ENCODE assay signal across 15 cellular contexts in genomic region chr17:4849011-4849536, GRCh38. TPM values are rescaled to one million over a fixed set of nuclear protein-coding genes. Genes with fewer than 3 reads are reported as not detected.
DNase-seq lines count a peak whose midpoint lies in the region; ATAC-seq and TF ChIP-seq lines count a peak whose summit lies in the region.
"Had no signal": no experiment of that assay in that cellular context is flagged by ENCODE, and none has a peak within 500 bp of the region (broad histone marks: within the 10 kb centered on the region; RNA-seq: fewer than 3 reads in every experiment).

No MANE protein-coding gene starts in this region.

- peak overlapping the region; percentile 22 for H4K5ac ChIP-seq in H9 (ENCODE audit: insufficient read length, low read depth, low read length)

- peak overlapping the region; percentile 87 to 98 (median 90) for H3K27ac Mint-ChIP-seq in H9
- H3K27ac Mint-ChIP-seq in naive thymus-derived CD4-positive, alpha-beta T cell = no peak overlapping the region
- H3K27ac Mint-ChIP-seq: activated CD4-positive, alpha-beta memory T cell treated with anti-CD3 and anti-CD28 coated beads, Interleukin-2, amount 10 ng/mL, durations not matched to agents 7 days and 5 days had no signal

- H3K4me1 Mint-ChIP-seq in H9 = peaks cover 62 to 64% of the 10 kb centered on the region in 2 experiments
- peaks cover 33 to 65% (median 43%) of the 10 kb centered on the region in 7 donors for H3K4me1 Mint-ChIP-seq in naive thymus-derived CD4-positive, alpha-beta T cell

- no peak for ATAC-seq in sciatic nerve
- no peak for ATAC-seq in naive thymus-derived CD4-positive, alpha-beta T cell
- ATAC-seq: HepG2 had no signal

- H4K20me1 ChIP-seq in H9 (ENCODE audit: control insufficient read depth, insufficient read depth, insufficient read length) = no peaks in the 10 kb centered on the region

- peaks cover 0 to 7% (median 3%) of the 10 kb centered on the region in 4 donors for H3K36me3 ChIP-seq in stomach
- H3K36me3 ChIP-seq in SJCRH30 = no peaks in the 10 kb centered on the region
- peaks cover 0 to 8% (median 0%) of the 10 kb centered on the region in 3 experiments for H3K36me3 ChIP-seq in naive thymus-derived CD4-positive, alpha-beta T cell (ENCODE audit: control insufficient read depth in 2 of 3, insufficient read depth in 3 of 3, low read length in 3 of 3)
- H3K36me3 ChIP-seq: right atrium auricular region had no signal

- no peak overlapping the region for H2AFZ ChIP-seq in H9 (ENCODE audit: low read length)

- WGBS in H9 (ENCODE audit: extremely low coverage, insufficient read length, low lambda C conversion rate) = no CpG with 5 or more reads among the region's 5 CpGs
- WGBS in stomach, 5 donors = 72 to 79% (median 77%) methylated on average over 5 of the region's 5 CpGs

- H3K4me3 ChIP-seq in stomach (no peak overlapping the region), SJCRH30 (no peak overlapping the region)
- no peak overlapping the region for H3K4me3 ChIP-seq in naive thymus-derived CD4-positive, alpha-beta T cell (ENCODE audit: low read length)
- H3K4me3 ChIP-seq: right atrium auricular region had no signal

- no peak overlapping the region for H4K8ac ChIP-seq in H9 (replicated peaks; ENCODE audit: insufficient read length, low read depth, low read length)

- H2BK15ac ChIP-seq in H9 (ENCODE audit: low read depth, low read length) = no peak overlapping the region

- CTCF ChIA-PET in naive thymus-derived CD4-positive, alpha-beta T cell (lab: Charles Lee) = interaction anchor here (0.6 kb wide), 1 partner anchor 545 kb away, joined by 3 read pairs; no protein-coding TSS in a partner anchor

- intact Hi-C loops in stomach (cut with DNase I; ENCODE audit: low total_unique reads) = no loop called here
- intact Hi-C loops in sciatic nerve (cut with DNase I) = loop anchor here (5.0 kb wide), 1 partner anchor 33 kb away; no protein-coding TSS in a partner anchor
- intact Hi-C loops in naive thymus-derived CD4-positive, alpha-beta T cell (cut with micrococcal nuclease) = no loop called here

- H3K79me2 ChIP-seq in H9 (ENCODE audit: insufficient read depth, low read length) = peaks cover 8% of the 10 kb centered on the region; the same call in 1 of the 2 replicates

- H3K27ac ChIP-seq in H9 (ENCODE audit: insufficient read length, low read depth, low read length) (peak overlapping the region; percentile 29), stomach (peak overlapping the region in 4 of 5 donors; percentile 26 to 46 (median 30)), SJCRH30 (no peak overlapping the region)
- no peak overlapping the region for H3K27ac ChIP-seq in naive thymus-derived CD4-positive, alpha-beta T cell (ENCODE audit: low read depth, low read length)

- no peak overlapping the region for H2BK20ac ChIP-seq in H9 (ENCODE audit: low read depth, low read length, poor library complexity, severe bottlenecking)

- no peak overlapping the region for H2BK120ac ChIP-seq in H9 (ENCODE audit: low read depth, low read length, poor library complexity, severe bottlenecking)

- peaks cover 2% of the 10 kb centered on the region for H3K79me1 ChIP-seq in H9 (ENCODE audit: insufficient read depth, low read depth, low read length, poor library complexity, severe bottlenecking)

- H3K23me2 ChIP-seq in H9 (ENCODE audit: insufficient read length, low read depth, low read length, poor library complexity, severe bottlenecking) = no peaks in the 10 kb centered on the region

- no peak for TF ChIP-seq POLR2A in stomach (IDR thresholded peaks at IDR 0.05)

- H3K27me3 ChIP-seq in H9 (ENCODE audit: insufficient read depth, low read length) (no peaks in the 10 kb centered on the region; the same call in 1 of the 2 replicates), stomach (no peaks in the 10 kb centered on the region), SJCRH30 (no peaks in the 10 kb centered on the region)
- H3K27me3 ChIP-seq in naive thymus-derived CD4-positive, alpha-beta T cell (ENCODE audit: control insufficient read depth in 2 of 2, insufficient read depth in 2 of 2, low read length in 2 of 2) = no peaks in the 10 kb centered on the region
- H3K27me3 ChIP-seq: right atrium auricular region had no signal

- no peaks in the 10 kb centered on the region for H3K9me3 Mint-ChIP-seq in H9
- H3K9me3 Mint-ChIP-seq in naive thymus-derived CD4-positive, alpha-beta T cell = peaks cover 0 to 8% (median 5%) of the 10 kb centered on the region in 11 donors

- H3K4ac ChIP-seq in H9 (ENCODE audit: low read depth, low read length) = no peak overlapping the region

- peak overlapping the region; percentile 36 for H2BK5ac ChIP-seq in H9 (ENCODE audit: insufficient read length, low read length)

- H3K23ac ChIP-seq in H9 (ENCODE audit: insufficient read length, low read depth, low read length) = no peak overlapping the region

- no peak for TF ChIP-seq EP300 in stomach (IDR thresholded peaks at IDR 0.05)

- H3K27me3 Mint-ChIP-seq in H9 (ENCODE audit: low read depth) = no peaks in the 10 kb centered on the region
- H3K27me3 Mint-ChIP-seq in naive thymus-derived CD4-positive, alpha-beta T cell = no peaks in the 10 kb centered on the region
- H3K27me3 Mint-ChIP-seq: activated CD4-positive, alpha-beta memory T cell treated with anti-CD3 and anti-CD28 coated beads, Interleukin-2, amount 10 ng/mL, durations not matched to agents 7 days and 5 days had no signal

- H3T11ph ChIP-seq in H9 (ENCODE audit: low read length) = no peak overlapping the region

- no peak overlapping the region for H3K4me3 Mint-ChIP-seq in H9
- no peak overlapping the region for H3K4me3 Mint-ChIP-seq in naive thymus-derived CD4-positive, alpha-beta T cell
- H3K4me3 Mint-ChIP-seq: activated CD4-positive, alpha-beta memory T cell treated with anti-CD3 and anti-CD28 coated beads, Interleukin-2, amount 10 ng/mL, durations not matched to agents 7 days and 5 days; CD4-positive, CD25-positive, alpha-beta regulatory T cell had no signal

- H4K91ac ChIP-seq in H9 (ENCODE audit: insufficient read length, low read depth, low read length) = no peak overlapping the region

- H2BK12ac ChIP-seq in H9 (ENCODE audit: insufficient read length, low read depth, low read length) = no peak overlapping the region

- POLR2A ChIA-PET in naive thymus-derived CD4-positive, alpha-beta T cell (lab: Charles Lee) = no interaction called here

- H3K18ac ChIP-seq in H9 (ENCODE audit: insufficient read length, low read depth, low read length) = no peak overlapping the region

- no peak overlapping the region for H3K56ac ChIP-seq in H9 (ENCODE audit: insufficient read length, low read depth, low read length)

- no peak for TF ChIP-seq CTCF in H9 (conservative IDR thresholded peaks at IDR 0.05)
- TF ChIP-seq CTCF in stomach (IDR thresholded peaks at IDR 0.05) = no peak

- DNase-seq in H9 (peak; percentile 56), astrocyte of the hippocampus (ENCODE audit: low read depth, low spot score) (peak; percentile 44), islet precursor cell (peak; percentile 96), stomach (no peak), sciatic nerve (ENCODE audit: low spot score) (no peak), SJCRH30 (no peak), NCI-H146 treated with DMSO at 0.1 percent for 48 hours (lab: John Stamatoyannopoulos, UW; ENCODE audit: unreplicated experiment) (no peak)
- DNase-seq in naive thymus-derived CD4-positive, alpha-beta T cell = no peak
- DNase-seq: activated CD4-positive, alpha-beta memory T cell treated with anti-CD3 and anti-CD28 coated beads, Interleukin-2, amount 10 ng/mL, durations not matched to agents 7 days and 5 days; activated effector memory CD4-positive, alpha-beta T cell treated with Interleukin-2 at 50 U/mL for 16 hours; CD4-positive, CD25-positive, alpha-beta regulatory T cell; GF-D8; NCI-H524 treated with DMSO at 0.1 percent for 48 hours had no signal

- no peak overlapping the region for H3K9ac ChIP-seq in H9 (ENCODE audit: extremely low read depth, insufficient read length, low read length)

- no peaks in the 10 kb centered on the region for H3K9me3 ChIP-seq in H9 (ENCODE audit: control insufficient read depth, low read depth, low read length)
- H3K9me3 ChIP-seq in stomach = no peaks in the 10 kb centered on the region
- H3K9me3 ChIP-seq in SJCRH30 (replicated peaks) = no peaks in the 10 kb centered on the region
- H3K9me3 ChIP-seq in naive thymus-derived CD4-positive, alpha-beta T cell (ENCODE audit: control insufficient read depth in 2 of 3, low read length in 3 of 3) = no peaks in the 10 kb centered on the region
- H3K9me3 ChIP-seq: right atrium auricular region had no signal

- H3K4me1 ChIP-seq in H9 (ENCODE audit: insufficient read depth, low read length) (peaks cover 4% of the 10 kb centered on the region; the same call in 1 of the 2 replicates), stomach (peaks cover 10 to 63% (median 34%) of the 10 kb centered on the region in 4 donors), SJCRH30 (no peaks in the 10 kb centered on the region)
- H3K4me1 ChIP-seq in naive thymus-derived CD4-positive, alpha-beta T cell (ENCODE audit: control insufficient read depth in 2 of 2, insufficient read depth in 2 of 2, low read length in 2 of 2) = peaks cover 0 to 7% of the 10 kb centered on the region in 2 donors

- peak overlapping the region; percentile 24 for H3K4me2 ChIP-seq in H9 (ENCODE audit: insufficient read depth, insufficient read length, low read length)

- H3K36me3 Mint-ChIP-seq in H9 (ENCODE audit: insufficient read depth in 1 of 3, low read depth in 3 of 3) = peaks cover 0 to 3% (median 0%) of the 10 kb centered on the region in 3 experiments; a peak in 2 of 7 replicates
- H3K36me3 Mint-ChIP-seq in naive thymus-derived CD4-positive, alpha-beta T cell = peaks cover 0 to 35% (median 11%) of the 10 kb centered on the region in 5 donors

- H2AK5ac ChIP-seq in H9 (ENCODE audit: insufficient read length, low read length) = no peak overlapping the region

- H3K14ac ChIP-seq in H9 (ENCODE audit: insufficient read depth, low read length) = peak overlapping the region; percentile 68; the same call in 1 of the 2 replicates

RNA-seq across cellular contexts. Expression of gene MINK1, which starts 15.9 kb away (rescaled TPM):
- total RNA-seq in H9 (2021) (64.3 and 68.8 TPM in 2 replicates), stomach (100 to 1,000 TPM in 1 of 5 donors, 10 to 100 TPM in 4; 40.9 to 230 (median 49.6) TPM), sciatic nerve (95.0 TPM)
- 10 to 100 TPM; 24.6 to 57.1 (median 29.8) TPM for polyA plus RNA-seq in stomach
- 12.2 and 12.4 TPM in 2 replicates for total RNA-seq in SJCRH30 (2014; rRNA removed; shearing (Covaris generic))
- total RNA-seq in naive thymus-derived CD4-positive, alpha-beta T cell = 100 to 1,000 TPM in 4 of 5 experiments, 10 to 100 TPM in 1; 88.8 to 142 (median 125) TPM
- 10 to 100 TPM in 1 of 2 donors, 1 to 10 TPM in 1; 8.3 to 20.4 TPM for polyA plus RNA-seq in naive thymus-derived CD4-positive, alpha-beta T cell

RNA-seq across cellular contexts. Expression of gene PLD2, which starts 42.1 kb away (rescaled TPM):
- total RNA-seq in H9 (2021) = 63.3 and 66.6 TPM in 2 replicates
- 100 to 1,000 TPM in 2 of 5 donors, 10 to 100 TPM in 3; 14.5 to 123 (median 34.1) TPM for total RNA-seq in stomach
- polyA plus RNA-seq in stomach = 10 to 100 TPM; 10.3 to 28.7 (median 10.8) TPM
- 47.0 TPM for total RNA-seq in sciatic nerve
- 11.7 and 14.8 TPM in 2 replicates for total RNA-seq in SJCRH30 (2014; rRNA removed; shearing (Covaris generic))
- total RNA-seq in naive thymus-derived CD4-positive, alpha-beta T cell = 10 to 100 TPM; 22.9 to 42.7 (median 26.8) TPM
- polyA plus RNA-seq in naive thymus-derived CD4-positive, alpha-beta T cell = 1 to 10 TPM; 1.5 to 2.2 TPM

RNA-seq across cellular contexts. Expression of gene C17orf107, which starts 50.3 kb away (rescaled TPM):
- total RNA-seq in H9 (2021) = 4.0 and 4.4 TPM in 2 replicates
- total RNA-seq in stomach = 1 to 10 TPM in 4 of 5 donors, not detected in 1; 1.4 to 6.6 (median 2.9) TPM
- polyA plus RNA-seq in stomach = 1 to 10 TPM in 2 of 3 donors, under 1 TPM in 1; 0.75 to 3.2 (median 2.4) TPM
- total RNA-seq in sciatic nerve = 2.4 TPM
- 0.16 and 0.20 TPM in 2 replicates for total RNA-seq in SJCRH30 (2014; rRNA removed; shearing (Covaris generic))
- total RNA-seq in naive thymus-derived CD4-positive, alpha-beta T cell = 10 to 100 TPM in 2 of 5 experiments, 1 to 10 TPM in 2, under 1 TPM in 1; 0.82 to 37.2 (median 5.9) TPM
- 1 to 10 TPM in 1 of 2 donors, under 1 TPM in 1; 0.95 to 1.1 TPM for polyA plus RNA-seq in naive thymus-derived CD4-positive, alpha-beta T cell

RNA-seq across cellular contexts. Expression of gene PSMB6, which starts 53.1 kb away (rescaled TPM):
- 244 and 247 TPM in 2 replicates for total RNA-seq in H9 (2021)
- 100 to 1,000 TPM in 2 of 5 donors, 10 to 100 TPM in 3; 60.2 to 118 (median 80.5) TPM for total RNA-seq in stomach
- 100 to 1,000 TPM; 187 to 200 (median 187) TPM for polyA plus RNA-seq in stomach
- 70.7 TPM for total RNA-seq in sciatic nerve
- 120 and 135 TPM in 2 replicates for total RNA-seq in SJCRH30 (2014; rRNA removed; shearing (Covaris generic))
- 100 to 1,000 TPM in 1 of 5 experiments, 10 to 100 TPM in 4; 42.3 to 133 (median 44.0) TPM for total RNA-seq in naive thymus-derived CD4-positive, alpha-beta T cell
- 100 to 1,000 TPM; 215 to 273 TPM for polyA plus RNA-seq in naive thymus-derived CD4-positive, alpha-beta T cell

Comparison
In these comparisons a context has a peak if more than half of its experiments do, and no peak if none do; other contexts are left out.
1. DNase-seq: peak in H9 (single experiment), astrocyte of the hippocampus (single experiment) and islet precursor cell (single experiment); none in stomach (single experiment), sciatic nerve (single experiment), SJCRH30 (0 of 2), NCI-H146 treated with DMSO at 0.1 percent for 48 hours (single experiment) and naive thymus-derived CD4-positive, alpha-beta T cell (0 of 9).
2. H3K27ac ChIP-seq: peak in H9 (single experiment) and stomach (4 of 5); none in SJCRH30 (single experiment) and naive thymus-derived CD4-positive, alpha-beta T cell (single experiment).
3. H3K27ac Mint-ChIP-seq: peak in H9 (3 of 3); none in naive thymus-derived CD4-positive, alpha-beta T cell (0 of 9).